In the genomic region with DNA sequence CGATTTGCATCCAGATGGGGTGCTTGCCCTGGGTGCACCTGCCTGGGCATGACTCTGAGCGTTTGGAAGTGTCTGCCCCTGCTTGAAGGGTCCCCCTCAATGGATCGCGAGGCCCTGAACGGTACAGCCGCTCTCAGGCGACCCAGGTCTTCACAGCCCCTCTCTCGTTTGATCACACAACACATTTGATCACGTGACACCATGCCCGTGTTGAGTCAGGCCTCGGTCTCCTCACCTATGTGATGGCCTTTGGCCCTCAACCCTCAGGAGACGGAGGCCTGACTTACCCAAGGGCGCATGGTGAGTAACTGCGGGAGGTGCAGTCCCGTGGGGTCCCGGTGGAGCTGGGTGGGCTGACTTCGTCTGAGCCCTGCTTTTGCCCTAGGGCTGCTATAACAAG, we compare ENCODE assay signal across 1 cellular context.
TF ChIP-seq lines count a peak whose summit lies in the region.

No MANE protein-coding gene starts in this region.

TF ChIP-seq in H1, 55 proteins besides CTCF, POLR2A, EP300 and RAD21:
- TF ChIP-seq CBX5 (IDR thresholded peaks at IDR 0.05; ENCODE audit: low read depth, low read length) (no peak), JUN (IDR thresholded peaks at IDR 0.05; ENCODE audit: low read depth, low read length) (no peak), SRF (IDR thresholded peaks at IDR 0.05; ENCODE audit: low read depth, low read length) (no peak), HDAC2 (IDR thresholded peaks at IDR 0.05; ENCODE audit: borderline replicate concordance in 1 of 2, low read depth in 2 of 2, low read length in 2 of 2) (no peak), SIN3A (conservative IDR thresholded peaks at IDR 0.05 in 1 of 2, IDR thresholded peaks at IDR 0.05 in 1 of 2; ENCODE audit: low read depth in 1 of 2, low read length in 2 of 2) (no peak), CHD2 (IDR thresholded peaks at IDR 0.05; ENCODE audit: low read length) (no peak), BCL11A (IDR thresholded peaks at IDR 0.05; ENCODE audit: low read depth in 2 of 2, low read length in 2 of 2) (no peak), FOSL1 (IDR thresholded peaks at IDR 0.05; ENCODE audit: insufficient read depth, low read depth, low read length) (no peak), SIX5 (IDR thresholded peaks at IDR 0.05; ENCODE audit: low read depth, low read length) (no peak), RBBP5 (IDR thresholded peaks at IDR 0.05; ENCODE audit: borderline replicate concordance, low read depth, low read length) (no peak), GTF2F1 (IDR thresholded peaks at IDR 0.05; ENCODE audit: borderline replicate concordance, low read depth, low read length) (no peak), SAP30 (IDR thresholded peaks at IDR 0.05; ENCODE audit: insufficient read depth, insufficient replicate concordance, low read length) (no peak), BRCA1 (IDR thresholded peaks at IDR 0.05; ENCODE audit: low read depth, low read length) (no peak), CREB1 (IDR thresholded peaks at IDR 0.05) (no peak), KDM4A (IDR thresholded peaks at IDR 0.05; ENCODE audit: low read depth, low read length, severe bottlenecking) (no peak), SP2 (IDR thresholded peaks at IDR 0.05; ENCODE audit: low read length) (no peak)
- TF ChIP-seq, protein P1, sequence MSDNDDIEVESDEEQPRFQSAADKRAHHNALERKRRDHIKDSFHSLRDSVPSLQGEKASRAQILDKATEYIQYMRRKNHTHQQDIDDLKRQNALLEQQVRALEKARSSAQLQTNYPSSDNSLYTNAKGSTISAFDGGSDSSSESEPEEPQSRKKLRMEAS (IDR thresholded peaks at IDR 0.05): no peak
